In the genomic region with DNA sequence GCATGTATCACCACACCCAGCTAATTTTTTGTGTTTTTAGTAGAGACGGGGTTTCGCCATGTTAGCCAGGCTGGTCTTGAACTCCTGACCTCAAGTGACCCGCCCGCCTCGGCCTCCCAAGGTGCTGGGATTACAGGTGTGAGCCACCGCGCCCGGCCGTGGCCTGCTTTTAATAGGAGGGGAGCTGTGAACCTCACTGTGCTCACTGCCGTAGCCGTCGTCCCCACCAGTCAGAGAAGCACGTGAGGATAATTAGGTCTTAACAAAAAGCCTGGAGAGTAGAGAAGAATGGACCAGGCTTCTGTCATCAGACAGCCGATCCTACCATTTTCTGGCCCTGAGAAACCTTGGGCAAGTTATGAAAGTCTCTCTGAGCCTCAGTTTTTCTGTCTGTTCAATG, we compare ENCODE assay signal across 7 cellular contexts. TPM values are rescaled to one million over a fixed set of nuclear protein-coding genes. Genes with fewer than 3 reads are reported as not detected.
"Had no signal": no experiment of that assay in that cellular context is flagged by ENCODE, and none has a peak within 500 bp of the region (broad histone marks: within the 10 kb centered on the region; RNA-seq: fewer than 3 reads in every experiment).

No MANE protein-coding gene starts in this region.

RNA-seq across cellular contexts. Expression of a gene that starts 42.9 kb away (rescaled TPM):
- total RNA-seq: PC-3, PC-9, Right ventricle myocardium superior, RPMI7951, SJSA1, SK-MEL-5 had no signal
- polyA plus RNA-seq: SK-N-SH had no signal
